In genomic region chr22:30574095-30574981, GRCh38 we compare ENCODE assay signal across 9 cellular contexts. TPM values are rescaled to one million over a fixed set of nuclear protein-coding genes. Genes with fewer than 3 reads are reported as not detected.
A peak's percentile ranks its signal among the peaks of the same experiment; 100 is the strongest.
DNase-seq lines count a peak whose midpoint lies in the region; ATAC-seq and TF ChIP-seq lines count a peak whose summit lies in the region.
"Had no signal": no experiment of that assay in that cellular context is flagged by ENCODE, and none has a peak within 500 bp of the region (broad histone marks: within the 10 kb centered on the region; RNA-seq: fewer than 3 reads in every experiment).

Gene GAL3ST1 (minus strand): TSS chr22:30574665. CDS start chr22:30557392, 17,273 bp downstream.

- WGBS in body of pancreas, 2 donors: 5 to 12% methylated on average over 4 to 49 of the region's 75 CpGs
- WGBS in liver: 20% methylated on average over 75 of the region's 75 CpGs

- H3K36me3 ChIP-seq in HUES6 (ENCODE audit: control insufficient read depth, insufficient read depth, low read length) (peaks cover 39% of the 10 kb centered on the region), body of pancreas (replicated peaks in 1 of 2; ENCODE audit: insufficient read depth in 1 of 2, low read depth in 2 of 2) (peaks cover 12 to 17% of the 10 kb centered on the region in 2 donors), liver (ENCODE audit: control insufficient read depth in 4 of 4, insufficient read depth in 3 of 4, low read depth in 1 of 4, low read length in 3 of 4) (peaks cover 14 to 39% (median 23%) of the 10 kb centered on the region in 4 donors)

- DNase-seq in body of pancreas (peak; percentile 59 to 75 (median 72)), NCI-H187 (lab: John Stamatoyannopoulos, UW) (no peak), NCI-H2081 treated with DMSO at 0.1 percent for 48 hours (lab: John Stamatoyannopoulos, UW) (no peak)
- no peak for DNase-seq in stimulated activated naive CD8-positive, alpha-beta T cell treated with anti-CD3 and anti-CD28 coated beads, Interleukin-15, amount 100 ng/mL, for 72 hours

- H3K27ac ChIP-seq in HUES6 (ENCODE audit: low read depth, low read length) (no peak within 1 kb of the TSS; the same call in 1 of the 2 replicates), body of pancreas (peak within 1 kb of the TSS; percentile 71 to 84 (median 82)), liver (ENCODE audit: low read depth in 1 of 2, low read length in 2 of 2) (no peak within 1 kb of the TSS)

- no peaks in the 10 kb centered on the region for H3K9me3 Mint-ChIP-seq in stimulated activated naive CD8-positive, alpha-beta T cell treated with anti-CD3 and anti-CD28 coated beads, Interleukin-15, amount 100 ng/mL, for 72 hours

- H3K9ac ChIP-seq in HUES6 (ENCODE audit: low read length): peak within 1 kb of the TSS; percentile 58
- no peak within 1 kb of the TSS for H3K9ac ChIP-seq in liver (ENCODE audit: low read depth in 1 of 2, low read length in 2 of 2)

- no peak for TF ChIP-seq RAD21 in liver (IDR thresholded peaks at IDR 0.05)

- ATAC-seq in body of pancreas: peak; percentile 76
- peak; percentile 46 for ATAC-seq in stimulated activated naive CD8-positive, alpha-beta T cell treated with anti-CD3 and anti-CD28 coated beads, Interleukin-15, amount 100 ng/mL, for 72 hours
- no peak for ATAC-seq in GM21447 (IDR thresholded peaks at IDR 0.05; ENCODE audit: unreplicated experiment)
- no peak for ATAC-seq in HG02840 (IDR thresholded peaks at IDR 0.05; ENCODE audit: low FRiP score, unreplicated experiment)

- peaks cover 18% of the 10 kb centered on the region for H3K4me1 Mint-ChIP-seq in stimulated activated naive CD8-positive, alpha-beta T cell treated with anti-CD3 and anti-CD28 coated beads, Interleukin-15, amount 100 ng/mL, for 72 hours

- no peaks in the 10 kb centered on the region for H3K27me3 Mint-ChIP-seq in stimulated activated naive CD8-positive, alpha-beta T cell treated with anti-CD3 and anti-CD28 coated beads, Interleukin-15, amount 100 ng/mL, for 72 hours

- no peak for TF ChIP-seq CTCF in body of pancreas (IDR thresholded peaks at IDR 0.05)
- TF ChIP-seq CTCF in liver (IDR thresholded peaks at IDR 0.05; ENCODE audit: low read depth, low read length, missing input control): no peak

- H3K4me1 ChIP-seq in HUES6 (ENCODE audit: control insufficient read depth, insufficient read depth, low read length) (peaks cover 12% of the 10 kb centered on the region), body of pancreas (peaks cover 43% of the 10 kb centered on the region), liver (ENCODE audit: control insufficient read depth in 4 of 4, insufficient read depth in 4 of 4, low read length in 3 of 4) (peaks cover 23 to 31% (median 26%) of the 10 kb centered on the region in 4 donors)

- H3K4me3 ChIP-seq in HUES6 (ENCODE audit: low read depth, low read length) (peak within 1 kb of the TSS; percentile 86), body of pancreas (peak within 1 kb of the TSS in 1 of 2 donors; percentile 35), liver (ENCODE audit: low read depth in 1 of 3, low read length in 3 of 3) (peak within 1 kb of the TSS in 2 of 3 donors; percentile 35 to 58)
- H3K4me3 ChIP-seq: GM12878 had no signal

- no peaks in the 10 kb centered on the region for H3K9me3 ChIP-seq in HUES6 (ENCODE audit: control insufficient read depth, insufficient read depth, low read depth, low read length)
- H3K9me3 ChIP-seq in body of pancreas: no peaks in the 10 kb centered on the region
- no peaks in the 10 kb centered on the region for H3K9me3 ChIP-seq in liver (ENCODE audit: control insufficient read depth in 4 of 4, low read length in 3 of 4)

- no peak within 1 kb of the TSS for H3K4me3 Mint-ChIP-seq in stimulated activated naive CD8-positive, alpha-beta T cell treated with anti-CD3 and anti-CD28 coated beads, Interleukin-15, amount 100 ng/mL, for 72 hours

- H3K27ac Mint-ChIP-seq in stimulated activated naive CD8-positive, alpha-beta T cell treated with anti-CD3 and anti-CD28 coated beads, Interleukin-15, amount 100 ng/mL, for 72 hours: peak within 1 kb of the TSS in 1 of 2 donors; percentile 94

- intact Hi-C loops in body of pancreas (cut with DNase I): no loop called here

- peaks cover 6% of the 10 kb centered on the region; the same call in 1 of the 2 replicates for H3K27me3 ChIP-seq in HUES6 (ENCODE audit: control insufficient read depth, insufficient read depth, low read length)
- no peaks in the 10 kb centered on the region for H3K27me3 ChIP-seq in body of pancreas
- no peaks in the 10 kb centered on the region for H3K27me3 ChIP-seq in liver (ENCODE audit: control insufficient read depth in 4 of 4, insufficient read depth in 4 of 4, low read length in 3 of 4)

- peak in 1 of 3 donors; percentile 14 for TF ChIP-seq POLR2A in body of pancreas (IDR thresholded peaks at IDR 0.05)

TF ChIP-seq in liver, 16 proteins besides CTCF, POLR2A, EP300 and RAD21:
- TF ChIP-seq FOXA2 (IDR thresholded peaks at IDR 0.05): no peak
- TF ChIP-seq TAF1 (conservative IDR thresholded peaks at IDR 0.05): no peak
- TF ChIP-seq GABPA (IDR thresholded peaks at IDR 0.05 in 1 of 2, conservative IDR thresholded peaks at IDR 0.05 in 1 of 2): no peak
- no peak for TF ChIP-seq SP1 (IDR thresholded peaks at IDR 0.05)
- TF ChIP-seq NR2F2 (IDR thresholded peaks at IDR 0.05): no peak
- TF ChIP-seq HNF4G (IDR thresholded peaks at IDR 0.05): no peak
- TF ChIP-seq ATF3 (IDR thresholded peaks at IDR 0.05): no peak
- TF ChIP-seq EGR1 (IDR thresholded peaks at IDR 0.05; ENCODE audit: low read depth in 2 of 2): no peak
- no peak for TF ChIP-seq YY1 (IDR thresholded peaks at IDR 0.05)
- no peak for TF ChIP-seq REST (IDR thresholded peaks at IDR 0.05)
- no peak for TF ChIP-seq JUND (IDR thresholded peaks at IDR 0.05)
- no peak for TF ChIP-seq ZBTB33 (IDR thresholded peaks at IDR 0.05)
TF ChIP-seq in liver: peak in this region for 0.

RNA-seq across cellular contexts. Expression of gene GAL3ST1, which starts in this region (rescaled TPM):
- 10 to 100 TPM in 1 of 2 donors, 1 to 10 TPM in 1; 3.4 to 13.8 TPM for total RNA-seq in body of pancreas
- total RNA-seq in liver: 10 to 100 TPM in 1 of 2 donors, 1 to 10 TPM in 1; 1.0 to 19.4 TPM
- 1 to 10 TPM; 1.4 to 1.7 TPM for polyA plus RNA-seq in liver
- total RNA-seq: GM12878 had no signal
- polyA plus RNA-seq: GM12878 had no signal

Comparison
In these comparisons a context has a peak if more than half of its experiments do, and no peak if none do; other contexts are left out.
1. H3K27ac ChIP-seq: peak in body of pancreas (4 of 4); none in HUES6 (single experiment) and liver (0 of 2).
2. ATAC-seq: peak in body of pancreas (single experiment) and stimulated activated naive CD8-positive, alpha-beta T cell treated with anti-CD3 and anti-CD28 coated beads, Interleukin-15, amount 100 ng/mL, for 72 hours (single experiment); none in GM21447 (single experiment) and HG02840 (single experiment).
3. DNase-seq: peak in body of pancreas (4 of 4); none in stimulated activated naive CD8-positive, alpha-beta T cell treated with anti-CD3 and anti-CD28 coated beads, Interleukin-15, amount 100 ng/mL, for 72 hours (0 of 2), NCI-H187 (0 of 2) and NCI-H2081 treated with DMSO at 0.1 percent for 48 hours (single experiment).